9 cellular contexts compared by ENCODE assay signal in the genomic region with DNA sequence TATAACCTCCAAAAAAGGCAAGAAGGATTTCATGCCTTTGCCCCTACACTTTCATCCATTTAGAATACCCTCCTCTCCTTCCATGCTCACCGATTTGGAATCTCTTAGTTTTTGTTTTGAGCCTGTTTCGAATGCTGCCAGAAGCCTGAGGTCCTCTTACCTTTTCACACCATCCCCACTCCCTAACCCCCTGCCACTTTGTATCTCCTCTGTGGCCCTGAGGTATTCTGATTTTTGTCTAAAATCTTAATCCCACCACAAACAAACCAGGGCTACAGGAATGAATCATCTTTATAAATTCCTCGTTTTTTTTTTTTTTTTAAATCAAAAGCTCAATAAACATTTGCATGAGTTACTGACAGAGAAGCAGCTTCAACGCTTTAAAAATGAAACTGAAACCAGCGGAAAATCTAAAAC. TPM values are rescaled to one million over a fixed set of nuclear protein-coding genes. Genes with fewer than 3 reads are reported as not detected.
A peak's percentile ranks its signal among the peaks of the same experiment; 100 is the strongest.
DNase-seq lines count a peak whose midpoint lies in the region; ATAC-seq and TF ChIP-seq lines count a peak whose summit lies in the region.
"Had no signal": no experiment of that assay in that cellular context is flagged by ENCODE, and none has a peak within 500 bp of the region (broad histone marks: within the 10 kb centered on the region; RNA-seq: fewer than 3 reads in every experiment).

No MANE protein-coding gene starts in this region.

- POLR2A ChIA-PET in activated B cell treated with CpG ODN at 0.5 μM for 24 hours (lab: Charles Lee): interaction anchor here (0.5 to 9.5 kb wide), 20 partner anchors 10 to 1965 kb away, joined by 3 to 180 read pairs (median 4); a partner anchor contains a TSS

- no peaks in the 10 kb centered on the region for H3K9me3 ChIP-seq in iPS-20b (ENCODE audit: insufficient read depth, low read depth, low read length)

- H3K9me3 Mint-ChIP-seq in activated CD4-positive, alpha-beta T cell treated with anti-CD3 and anti-CD28 coated beads, Interleukin-2, amount 10 ng/mL, durations not matched to agents 24 days and 14 days: no peaks in the 10 kb centered on the region
- H3K9me3 Mint-ChIP-seq in activated B cell treated with CpG ODN at 0.5 μM for 24 hours: no peaks in the 10 kb centered on the region
- no peaks in the 10 kb centered on the region for H3K9me3 Mint-ChIP-seq in stimulated activated naive CD8-positive, alpha-beta T cell treated with anti-CD3 and anti-CD28 coated beads, Interleukin-15, amount 100 ng/mL, for 72 hours

- CTCF ChIA-PET in activated B cell treated with CpG ODN at 0.5 μM for 24 hours (lab: Charles Lee): interaction anchor here (0.6 to 2.0 kb wide), 7 partner anchors 10 to 1238 kb away, joined by 3 to 12 read pairs (median 3); a partner anchor contains a TSS

- peaks cover 36% of the 10 kb centered on the region for H3K36me3 Mint-ChIP-seq in activated CD4-positive, alpha-beta T cell treated with anti-CD3 and anti-CD28 coated beads, Interleukin-2, amount 10 ng/mL, durations not matched to agents 24 days and 14 days (ENCODE audit: low read depth)
- peaks cover 46% of the 10 kb centered on the region for H3K36me3 Mint-ChIP-seq in activated B cell treated with CpG ODN at 0.5 μM for 24 hours (ENCODE audit: low read depth)

- peak overlapping the region; percentile 99; the same call in 1 of the 2 replicates for H3K9ac ChIP-seq in iPS-20b (ENCODE audit: low read depth, low read length)

- peaks cover 32% of the 10 kb centered on the region for H3K36me3 ChIP-seq in iPS-20b (ENCODE audit: insufficient read depth, low read depth, low read length)

- H3K4me3 Mint-ChIP-seq in activated CD4-positive, alpha-beta T cell treated with anti-CD3 and anti-CD28 coated beads, Interleukin-2, amount 10 ng/mL, durations not matched to agents 24 days and 14 days: peak overlapping the region; percentile 99
- H3K4me3 Mint-ChIP-seq in activated B cell treated with CpG ODN at 0.5 μM for 24 hours: peak overlapping the region; percentile 98
- peak overlapping the region; percentile 97 to 98 for H3K4me3 Mint-ChIP-seq in stimulated activated naive CD8-positive, alpha-beta T cell treated with anti-CD3 and anti-CD28 coated beads, Interleukin-15, amount 100 ng/mL, for 72 hours

- H3K27me3 Mint-ChIP-seq in activated CD4-positive, alpha-beta T cell treated with anti-CD3 and anti-CD28 coated beads, Interleukin-2, amount 10 ng/mL, durations not matched to agents 24 days and 14 days: peaks cover 21% of the 10 kb centered on the region
- H3K27me3 Mint-ChIP-seq in activated B cell treated with CpG ODN at 0.5 μM for 24 hours: no peaks in the 10 kb centered on the region
- H3K27me3 Mint-ChIP-seq in stimulated activated naive CD8-positive, alpha-beta T cell treated with anti-CD3 and anti-CD28 coated beads, Interleukin-15, amount 100 ng/mL, for 72 hours: no peaks in the 10 kb centered on the region

- H3K4me1 Mint-ChIP-seq in activated CD4-positive, alpha-beta T cell treated with anti-CD3 and anti-CD28 coated beads, Interleukin-2, amount 10 ng/mL, durations not matched to agents 24 days and 14 days: peaks cover 36% of the 10 kb centered on the region
- H3K4me1 Mint-ChIP-seq in activated B cell treated with CpG ODN at 0.5 μM for 24 hours: peaks cover 43% of the 10 kb centered on the region
- peaks cover 32% of the 10 kb centered on the region for H3K4me1 Mint-ChIP-seq in stimulated activated naive CD8-positive, alpha-beta T cell treated with anti-CD3 and anti-CD28 coated beads, Interleukin-15, amount 100 ng/mL, for 72 hours

- peak; percentile 78 for DNase-seq in activated CD4-positive, alpha-beta T cell treated with anti-CD3 and anti-CD28 coated beads, Interleukin-2, amount 10 ng/mL, durations not matched to agents 24 days and 14 days
- no peak for DNase-seq in activated CD4-positive, alpha-beta T cell treated with anti-CD3 and anti-CD28 coated beads for 1 hour
- DNase-seq in activated B cell treated with CpG ODN at 0.5 μM for 24 hours (no peak), GM19238 (ENCODE audit: insufficient read length, low spot score) (no peak), NCI-H526 treated with DMSO at 0.1 percent for 48 hours (lab: John Stamatoyannopoulos, UW) (no peak)
- no peak for DNase-seq in stimulated activated naive CD8-positive, alpha-beta T cell treated with anti-CD3 and anti-CD28 coated beads, Interleukin-15, amount 100 ng/mL, for 72 hours

- intact Hi-C loops in activated CD4-positive, alpha-beta T cell treated with anti-CD3 and anti-CD28 coated beads, Interleukin-2, amount 10 ng/mL, durations not matched to agents 24 days and 14 days (cut with micrococcal nuclease): loop anchor here (2.0 to 10.0 kb wide), 4 partner anchors 48 to 1185 kb away; a partner anchor contains a TSS
- intact Hi-C loops in activated B cell treated with CpG ODN at 0.5 μM for 24 hours (cut with micrococcal nuclease): loop anchor here (1.0 to 5.0 kb wide), 8 partner anchors 14 to 1750 kb away; a partner anchor contains a TSS

- peak overlapping the region; percentile 100 for H3K27ac Mint-ChIP-seq in activated CD4-positive, alpha-beta T cell treated with anti-CD3 and anti-CD28 coated beads, Interleukin-2, amount 10 ng/mL, durations not matched to agents 24 days and 14 days
- peak overlapping the region; percentile 99 for H3K27ac Mint-ChIP-seq in activated B cell treated with CpG ODN at 0.5 μM for 24 hours
- H3K27ac Mint-ChIP-seq in stimulated activated naive CD8-positive, alpha-beta T cell treated with anti-CD3 and anti-CD28 coated beads, Interleukin-15, amount 100 ng/mL, for 72 hours: peak overlapping the region; percentile 99 to 100

- ATAC-seq in HG02973 (IDR thresholded peaks at IDR 0.05; ENCODE audit: unreplicated experiment): peak; percentile 1
- ATAC-seq in activated B cell treated with CpG ODN at 0.5 μM for 24 hours (ENCODE audit: low read depth): peak; percentile 1
- no peak for ATAC-seq in stimulated activated naive CD8-positive, alpha-beta T cell treated with anti-CD3 and anti-CD28 coated beads, Interleukin-15, amount 100 ng/mL, for 72 hours

- TF ChIP-seq CTCF in activated B cell treated with CpG ODN at 0.5 μM for 24 hours (IDR thresholded peaks at IDR 0.05): no peak

- peak overlapping the region; percentile 99 for H3K4me3 ChIP-seq in iPS-20b (ENCODE audit: low read length)

- H3K27ac ChIP-seq in iPS-20b (ENCODE audit: low read length): peak overlapping the region; percentile 92

- H3K27me3 ChIP-seq in iPS-20b (ENCODE audit: insufficient read depth, low read length): no peaks in the 10 kb centered on the region

- peaks cover 6% of the 10 kb centered on the region; the same call in 1 of the 2 replicates for H3K4me1 ChIP-seq in iPS-20b (ENCODE audit: insufficient read depth, low read length)

RNA-seq across cellular contexts. Expression of a gene that starts 1.6 kb away (rescaled TPM):
- 1,119 and 1,135 TPM in 2 replicates for total RNA-seq in activated CD4-positive, alpha-beta T cell treated with anti-CD3 and anti-CD28 coated beads, Interleukin-2, amount 10 ng/mL, durations not matched to agents 24 days and 14 days
- 2,505 and 3,226 TPM in 2 replicates for total RNA-seq in activated B cell treated with CpG ODN at 0.5 μM for 24 hours

RNA-seq across cellular contexts. Expression of a gene that starts 14.3 kb away (rescaled TPM):
- 3.3 and 3.8 TPM in 2 replicates for total RNA-seq in activated CD4-positive, alpha-beta T cell treated with anti-CD3 and anti-CD28 coated beads, Interleukin-2, amount 10 ng/mL, durations not matched to agents 24 days and 14 days
- 8.1 and 8.2 TPM in 2 replicates for total RNA-seq in activated B cell treated with CpG ODN at 0.5 μM for 24 hours

RNA-seq across cellular contexts. Expression of a gene that starts 55.1 kb away (rescaled TPM):
- total RNA-seq in activated CD4-positive, alpha-beta T cell treated with anti-CD3 and anti-CD28 coated beads, Interleukin-2, amount 10 ng/mL, durations not matched to agents 24 days and 14 days: 3.3 and 3.5 TPM in 2 replicates
- total RNA-seq in activated B cell treated with CpG ODN at 0.5 μM for 24 hours: 21.0 and 25.6 TPM in 2 replicates
- total RNA-seq: glomerular endothelial cell had no signal
